Comparison of ENCODE assay signal across 29 cellular contexts in genomic region chr3:15905041-15905440, GRCh38.
"Had no signal": no experiment of that assay in that cellular context is flagged by ENCODE, and none has a peak within 500 bp of the region (broad histone marks: within the 10 kb centered on the region; RNA-seq: fewer than 3 reads in every experiment).

No MANE protein-coding gene starts in this region.

- FAIRE-seq: bronchial epithelial cell had no signal

- H3K4me3 ChIP-seq: Peyer's patch had no signal

- H3K9me3 ChIP-seq: Peyer's patch had no signal

- H3K27me3 ChIP-seq: Peyer's patch had no signal

- H3K36me3 ChIP-seq: Peyer's patch had no signal

- H3K27ac ChIP-seq: Peyer's patch had no signal

- DNase-seq: activated CD4-positive, alpha-beta T cell treated with anti-CD3 and anti-CD28 coated beads, Interleukin-2, amount 10 ng/mL, durations not matched to agents 24 days and 14 days; activated CD4-positive, alpha-beta T cell treated with anti-CD3 and anti-CD28 coated beads, Interleukin-2, amount 50 U/mL, for 4 hours; activated CD8-positive, alpha-beta T cell treated with anti-CD3 and anti-CD28 coated beads for 36 hours; activated effector memory CD4-positive, alpha-beta T cell treated with anti-CD3 and anti-CD28 coated beads, Interleukin-2, amount 50 U/mL, for 16 hours; activated naive CD4-positive, alpha-beta T cell; activated naive CD8-positive, alpha-beta T cell treated with anti-CD3 and anti-CD28 coated beads, Interleukin-2, amount 10 ng/mL, durations not matched to agents 7 days and 5 days; activated T-cell treated with anti-CD3 and anti-CD28 coated beads, Interleukin-2, amount 50 U/mL, for 1 hour; activated T-cell treated with anti-CD3 and anti-CD28 coated beads, Interleukin-2, amount 50 U/mL, for 72 hours; amygdala; caudate nucleus; cerebellar nuclear complex; Karpas-422; KBM-7; MM.1S; NCI-H1105; NCI-H1417 treated with DMSO at 0.1 percent for 48 hours; NCI-H187 treated with DMSO at 0.1 percent for 48 hours; NCI-H2081; NCI-H226; NCI-H524 treated with DMSO at 0.1 percent for 48 hours; NK-92 treated with Interleukin-12 subunit alpha and Interleukin-12 subunit beta, amount 100 ng/mL, for 24 hours; PC-3; Peyer's patch; RPMI8226; SIG-M5; T1000 had no signal

- ATAC-seq: activated CD8-positive, alpha-beta T cell treated with anti-CD3 and anti-CD28 coated beads for 36 hours; activated T-cell treated with anti-CD3 and anti-CD28 coated beads, Interleukin-2, amount 50 U/mL, for 72 hours; activated T-helper 17 cell treated with anti-CD3 and anti-CD28 coated beads, Interleukin-2, amount 50 U/mL, for 72 hours; PC-3; SK-N-SH treated with all-trans-retinoic acid at 6 μM for 48 hours had no signal

- H3K4me1 ChIP-seq: Peyer's patch had no signal
